In genomic region chr1:2575801-2576663, GRCh38 we compare ENCODE assay signal across 10 cellular contexts. TPM values are rescaled to one million over a fixed set of nuclear protein-coding genes. Genes with fewer than 3 reads are reported as not detected.
A peak's percentile ranks its signal among the peaks of the same experiment; 100 is the strongest.
DNase-seq lines count a peak whose midpoint lies in the region; ATAC-seq and FAIRE-seq lines count a peak whose summit lies in the region.
"Had no signal": no experiment of that assay in that cellular context is flagged by ENCODE, and none has a peak within 500 bp of the region (broad histone marks: within the 10 kb centered on the region; RNA-seq: fewer than 3 reads in every experiment).

No MANE protein-coding gene starts in this region.

- H3K4me3 ChIP-seq in mucosa of stomach (ENCODE audit: low read length) (peak overlapping the region; percentile 3), urinary bladder (ENCODE audit: low read depth, low read length) (no peak overlapping the region)

- peak overlapping the region; percentile 57 for H3K9ac ChIP-seq in mucosa of stomach (ENCODE audit: low read length)

- intact Hi-C loops in Right ventricle myocardium inferior (cut with DNase I) (no loop called here), left cardiac atrium (cut with DNase I) (no loop called here)

- DNase-seq in Right ventricle myocardium inferior (ENCODE audit: missing footprints) (peak; percentile 62), left cardiac atrium (no peak), NCI-H1694 treated with DMSO at 0.1 percent for 48 hours (lab: John Stamatoyannopoulos, UW) (no peak), NCI-H345 treated with DMSO at 0.1 percent for 48 hours (lab: John Stamatoyannopoulos, UW; ENCODE audit: unreplicated experiment) (no peak), occipital lobe (lab: John Stamatoyannopoulos, UW) (no peak)
- DNase-seq: stimulated activated CD4-positive, alpha-beta T cell treated with anti-CD3 and anti-CD28 coated beads, Interleukin-2, amount 100 ng/mL, for 48 hours; SW 1271 had no signal

- H3K27me3 ChIP-seq in mucosa of stomach (ENCODE audit: control insufficient read depth, insufficient read depth, low read length), result no peaks in the 10 kb centered on the region

- H3K36me3 ChIP-seq in mucosa of stomach (ENCODE audit: control insufficient read depth, insufficient read depth, low read length), result no peaks in the 10 kb centered on the region
- no peaks in the 10 kb centered on the region for H3K36me3 ChIP-seq in urinary bladder (ENCODE audit: insufficient read depth)

- WGBS in urinary bladder, result 77% methylated on average over 23 of the region's 23 CpGs

- ATAC-seq in Right ventricle myocardium inferior (no peak), left cardiac atrium (no peak)

- peak; percentile 60 for FAIRE-seq in colon (lab: Jason Lieb, UNC)

- no peaks in the 10 kb centered on the region for H3K9me3 ChIP-seq in mucosa of stomach (ENCODE audit: control insufficient read depth, low read length)

- H3K27ac ChIP-seq in urinary bladder (ENCODE audit: low read depth), result peak overlapping the region; percentile 2

- H3K4me1 ChIP-seq in mucosa of stomach (ENCODE audit: control insufficient read depth, insufficient read depth, low read length) (peaks cover 42% of the 10 kb centered on the region), urinary bladder (ENCODE audit: insufficient read depth) (no peaks in the 10 kb centered on the region)

RNA-seq across cellular contexts. Expression of gene PRXL2B, which starts 10.5 kb away (rescaled TPM):
- total RNA-seq in Right ventricle myocardium inferior (12.2 TPM), left cardiac atrium (10 to 100 TPM; 10.8 to 14.1 TPM), urinary bladder (8.9 TPM), occipital lobe (11.9 TPM)
- polyA plus RNA-seq in urinary bladder, result 25.0 TPM

RNA-seq across cellular contexts. Expression of gene TNFRSF14, which starts 19.9 kb away (rescaled TPM):
- total RNA-seq in Right ventricle myocardium inferior, result 15.7 TPM
- total RNA-seq in left cardiac atrium, result 10 to 100 TPM; 21.6 to 22.6 TPM
- total RNA-seq in urinary bladder, result 19.2 TPM
- polyA plus RNA-seq in urinary bladder, result 75.5 TPM
- total RNA-seq in occipital lobe, result 2.0 TPM

RNA-seq across cellular contexts. Expression of gene HES5, which starts 46.0 kb away (rescaled TPM):
- total RNA-seq in Right ventricle myocardium inferior, result 1.3 TPM
- under 1 TPM; 0.91 to 0.99 TPM for total RNA-seq in left cardiac atrium
- total RNA-seq in urinary bladder, result 2.5 TPM
- 0.42 TPM for polyA plus RNA-seq in urinary bladder
- total RNA-seq in occipital lobe, result 25.4 TPM

RNA-seq across cellular contexts. Expression of gene PANK4, which starts 49.6 kb away (rescaled TPM):
- 46.4 TPM for total RNA-seq in Right ventricle myocardium inferior
- total RNA-seq in left cardiac atrium, result 10 to 100 TPM; 37.5 to 40.6 TPM
- total RNA-seq in urinary bladder, result 19.2 TPM
- 28.6 TPM for polyA plus RNA-seq in urinary bladder
- total RNA-seq in occipital lobe, result 26.0 TPM

RNA-seq across cellular contexts. Expression of gene MMEL1, which starts 56.8 kb away (rescaled TPM):
- 0.35 TPM for total RNA-seq in Right ventricle myocardium inferior
- under 1 TPM; 0.47 to 0.68 TPM for total RNA-seq in left cardiac atrium
- 2.6 TPM for total RNA-seq in urinary bladder
- polyA plus RNA-seq in urinary bladder, result 4.2 TPM
- 3.7 TPM for total RNA-seq in occipital lobe
